8 cellular contexts compared by ENCODE assay signal in the genomic region with DNA sequence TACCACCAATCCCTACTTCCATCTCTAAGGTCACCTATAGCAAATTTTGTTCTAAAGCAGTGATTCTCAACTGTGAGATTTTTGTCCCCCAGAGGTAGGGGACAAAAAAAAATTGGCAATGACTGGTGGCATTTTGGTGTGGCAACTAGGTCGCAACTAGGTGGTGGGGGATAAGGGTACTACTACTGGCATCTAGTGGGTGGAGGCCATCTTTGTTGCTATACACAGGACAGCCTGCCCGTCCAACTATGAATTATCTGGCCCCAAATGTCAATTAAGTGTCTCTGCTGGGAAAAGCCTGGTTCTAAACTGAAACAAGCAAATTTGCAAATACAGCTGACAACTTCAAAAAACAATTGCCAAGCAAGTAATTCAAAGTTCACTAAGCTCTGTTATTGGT. TPM values are rescaled to one million over a fixed set of nuclear protein-coding genes. Genes with fewer than 3 reads are reported as not detected.
DNase-seq lines count a peak whose midpoint lies in the region; ATAC-seq, FAIRE-seq and TF ChIP-seq lines count a peak whose summit lies in the region.

No MANE protein-coding gene starts in this region.

- TF ChIP-seq POLR2A in lower leg skin (IDR thresholded peaks at IDR 0.05) = no peak

- no peaks in the 10 kb centered on the region for H3K9me3 Mint-ChIP-seq in activated naive CD4-positive, alpha-beta T cell treated with anti-CD3 and anti-CD28 coated beads, Interleukin-2, amount 50 U/mL, for 24 hours
- no peaks in the 10 kb centered on the region for H3K9me3 Mint-ChIP-seq in activated CD8-positive, alpha-beta T cell treated with anti-CD3 and anti-CD28 coated beads for 36 hours

- peak overlapping the region; percentile 95 to 98 for H3K9ac ChIP-seq in kidney (ENCODE audit: low read length in 2 of 2)

- CTCF ChIA-PET in activated CD8-positive, alpha-beta T cell treated with anti-CD3 and anti-CD28 coated beads for 36 hours (lab: Charles Lee) = interaction anchor here (1.6 kb wide), 1 partner anchor 20 kb away, joined by 3 read pairs; no protein-coding TSS in a partner anchor

- no peaks in the 10 kb centered on the region for H3K27me3 ChIP-seq in thymus (ENCODE audit: control insufficient read depth, insufficient read depth)

- WGBS in thymus = 87% methylated on average over 2 of the region's 2 CpGs
- WGBS in lower leg skin, 2 donors = 35 to 38% methylated on average over 2 of the region's 2 CpGs

- no peak for DNase-seq in activated naive CD4-positive, alpha-beta T cell treated with Interleukin-2 at 50 U/mL for 16 hours
- DNase-seq in activated CD8-positive, alpha-beta T cell treated with anti-CD3 and anti-CD28 coated beads for 36 hours = peak; percentile 24
- DNase-seq in kidney (no peak), AG20443 (ENCODE audit: low spot score) (no peak), lower leg skin (ENCODE audit: low spot score in 2 of 2) (no peak)

- H3K9me3 ChIP-seq in kidney (ENCODE audit: control insufficient read depth in 1 of 2, low read length in 2 of 2) (no peaks in the 10 kb centered on the region), thymus (ENCODE audit: control insufficient read depth) (no peaks in the 10 kb centered on the region)

- FAIRE-seq in kidney (lab: Jason Lieb, UNC) = no peak

- H3K4me1 ChIP-seq in kidney (ENCODE audit: control insufficient read depth in 1 of 2, insufficient read depth in 1 of 2, low read depth in 1 of 2, low read length in 2 of 2) (peaks cover 24 to 25% of the 10 kb centered on the region in 2 donors), thymus (ENCODE audit: control insufficient read depth, insufficient read depth, low read length) (peaks cover 21% of the 10 kb centered on the region)

- H3K27ac ChIP-seq in kidney (ENCODE audit: low read depth in 2 of 2, low read length in 2 of 2) = peak overlapping the region; percentile 90 to 97
- H3K27ac ChIP-seq in thymus (ENCODE audit: low read depth) = no peak overlapping the region

- peak overlapping the region; percentile 92 for H3K27ac Mint-ChIP-seq in activated naive CD4-positive, alpha-beta T cell treated with anti-CD3 and anti-CD28 coated beads, Interleukin-2, amount 50 U/mL, for 24 hours
- H3K27ac Mint-ChIP-seq in activated CD8-positive, alpha-beta T cell treated with anti-CD3 and anti-CD28 coated beads for 36 hours = no peak overlapping the region

- H3K4me1 Mint-ChIP-seq in activated naive CD4-positive, alpha-beta T cell treated with anti-CD3 and anti-CD28 coated beads, Interleukin-2, amount 50 U/mL, for 24 hours = peaks cover 43% of the 10 kb centered on the region
- H3K4me1 Mint-ChIP-seq in activated CD8-positive, alpha-beta T cell treated with anti-CD3 and anti-CD28 coated beads for 36 hours (ENCODE audit: low read depth) = peaks cover 24% of the 10 kb centered on the region

- H3K4me3 Mint-ChIP-seq in activated naive CD4-positive, alpha-beta T cell treated with anti-CD3 and anti-CD28 coated beads, Interleukin-2, amount 50 U/mL, for 24 hours = peak overlapping the region; percentile 96
- H3K4me3 Mint-ChIP-seq in activated CD8-positive, alpha-beta T cell treated with anti-CD3 and anti-CD28 coated beads for 36 hours = peak overlapping the region; percentile 93

- peaks cover 4% of the 10 kb centered on the region for H3K36me3 Mint-ChIP-seq in activated naive CD4-positive, alpha-beta T cell treated with anti-CD3 and anti-CD28 coated beads, Interleukin-2, amount 50 U/mL, for 24 hours
- H3K36me3 Mint-ChIP-seq in activated CD8-positive, alpha-beta T cell treated with anti-CD3 and anti-CD28 coated beads for 36 hours (ENCODE audit: low read depth) = peaks cover 10% of the 10 kb centered on the region

- intact Hi-C loops in activated CD8-positive, alpha-beta T cell treated with anti-CD3 and anti-CD28 coated beads for 36 hours (cut with micrococcal nuclease) = no loop called here
- intact Hi-C loops in kidney (cut with DNase I) (no loop called here), lower leg skin (cut with DNase I; ENCODE audit: low total_unique reads) (no loop called here)

- POLR2A ChIA-PET in activated CD8-positive, alpha-beta T cell treated with anti-CD3 and anti-CD28 coated beads for 36 hours (lab: Charles Lee) = interaction anchor here (1.4 to 2.5 kb wide), 2 partner anchors 12 to 23 kb away, joined by 6 to 12 read pairs; no protein-coding TSS in a partner anchor

- H3K27me3 Mint-ChIP-seq in activated naive CD4-positive, alpha-beta T cell treated with anti-CD3 and anti-CD28 coated beads, Interleukin-2, amount 50 U/mL, for 24 hours = no peaks in the 10 kb centered on the region
- H3K27me3 Mint-ChIP-seq in activated CD8-positive, alpha-beta T cell treated with anti-CD3 and anti-CD28 coated beads for 36 hours = no peaks in the 10 kb centered on the region

- H3K4me3 ChIP-seq in kidney (ENCODE audit: low read length in 2 of 2) = peak overlapping the region; percentile 88 to 98
- peak overlapping the region; percentile 93 for H3K4me3 ChIP-seq in thymus (ENCODE audit: low read length)
- no peak overlapping the region for H3K4me3 ChIP-seq in lower leg skin (ENCODE audit: low read depth, poor library complexity, severe bottlenecking)

- H3K36me3 ChIP-seq in kidney (ENCODE audit: control insufficient read depth in 1 of 2, insufficient read depth in 2 of 2, low read length in 2 of 2) (peaks cover 3 to 6% of the 10 kb centered on the region in 2 donors), thymus (ENCODE audit: control insufficient read depth, insufficient read depth) (peaks cover 16% of the 10 kb centered on the region)

- no peak for TF ChIP-seq CTCF in activated CD8-positive, alpha-beta T cell treated with anti-CD3 and anti-CD28 coated beads for 36 hours (IDR thresholded peaks at IDR 0.05)
- TF ChIP-seq CTCF in kidney (IDR thresholded peaks at IDR 0.05; ENCODE audit: borderline replicate concordance, extremely low read depth, insufficient read depth) (no peak), lower leg skin (IDR thresholded peaks at IDR 0.05) (no peak)

- no peak for ATAC-seq in activated CD8-positive, alpha-beta T cell treated with anti-CD3 and anti-CD28 coated beads for 36 hours
- no peak for ATAC-seq in HG02840 (IDR thresholded peaks at IDR 0.05; ENCODE audit: low FRiP score, unreplicated experiment)

RNA-seq across cellular contexts. Expression of gene MTMR10, which starts 1.4 kb away (rescaled TPM):
- 10 to 100 TPM; 11.3 to 13.2 TPM for total RNA-seq in activated CD8-positive, alpha-beta T cell treated with anti-CD3 and anti-CD28 coated beads for 36 hours
- total RNA-seq in kidney (70.4 TPM), lower leg skin (10 to 100 TPM; 22.5 to 34.7 (median 31.2) TPM)
- polyA plus RNA-seq in kidney (ENCODE audit: insufficient read depth, low read depth, low replicate concordance) (26.2 TPM), thymus (17.2 TPM)
